In genomic region chr10:25047902-25048301, GRCh38 we compare ENCODE assay signal across 1 cellular context.
TF ChIP-seq lines count a peak whose summit lies in the region.

No MANE protein-coding gene starts in this region.

TF ChIP-seq in K562, 482 proteins besides CTCF, POLR2A, EP300 and RAD21 (continued from another document):
- TF ChIP-seq, protein P1, sequence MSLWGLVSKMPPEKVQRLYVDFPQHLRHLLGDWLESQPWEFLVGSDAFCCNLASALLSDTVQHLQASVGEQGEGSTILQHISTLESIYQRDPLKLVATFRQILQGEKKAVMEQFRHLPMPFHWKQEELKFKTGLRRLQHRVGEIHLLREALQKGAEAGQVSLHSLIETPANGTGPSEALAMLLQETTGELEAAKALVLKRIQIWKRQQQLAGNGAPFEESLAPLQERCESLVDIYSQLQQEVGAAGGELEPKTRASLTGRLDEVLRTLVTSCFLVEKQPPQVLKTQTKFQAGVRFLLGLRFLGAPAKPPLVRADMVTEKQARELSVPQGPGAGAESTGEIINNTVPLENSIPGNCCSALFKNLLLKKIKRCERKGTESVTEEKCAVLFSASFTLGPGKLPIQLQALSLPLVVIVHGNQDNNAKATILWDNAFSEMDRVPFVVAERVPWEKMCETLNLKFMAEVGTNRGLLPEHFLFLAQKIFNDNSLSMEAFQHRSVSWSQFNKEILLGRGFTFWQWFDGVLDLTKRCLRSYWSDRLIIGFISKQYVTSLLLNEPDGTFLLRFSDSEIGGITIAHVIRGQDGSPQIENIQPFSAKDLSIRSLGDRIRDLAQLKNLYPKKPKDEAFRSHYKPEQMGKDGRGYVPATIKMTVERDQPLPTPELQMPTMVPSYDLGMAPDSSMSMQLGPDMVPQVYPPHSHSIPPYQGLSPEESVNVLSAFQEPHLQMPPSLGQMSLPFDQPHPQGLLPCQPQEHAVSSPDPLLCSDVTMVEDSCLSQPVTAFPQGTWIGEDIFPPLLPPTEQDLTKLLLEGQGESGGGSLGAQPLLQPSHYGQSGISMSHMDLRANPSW (CRISPR knock-in tag; IDR thresholded peaks at IDR 0.05): no peak
- TF ChIP-seq BCLAF1 (IDR thresholded peaks at IDR 0.05; ENCODE audit: borderline replicate concordance in 1 of 2, control insufficient read depth in 1 of 2, low read depth in 2 of 2, low read length in 1 of 2) (no peak), CHAMP1 (IDR thresholded peaks at IDR 0.05) (0 out of 2 replicates have a peak, but pooled peaks have one; percentile 33), KDM1A (IDR thresholded peaks at IDR 0.05) (peak; percentile 45 to 51; a peak in 3 of 4 replicates), CBX2 (IDR thresholded peaks at IDR 0.05; ENCODE audit: insufficient read depth, low read length, poor library complexity, severe bottlenecking) (no peak), HDAC1 (IDR thresholded peaks at IDR 0.05) (peak in 1 of 2 experiments; percentile 44; a peak in 1 of 4 replicates), VEZF1 (CRISPR knock-in tag; IDR thresholded peaks at IDR 0.05) (peak; percentile 38; the same call in 1 of the 2 replicates), ID3 (CRISPR knock-in tag; IDR thresholded peaks at IDR 0.05) (no peak), ID3 (tag; IDR thresholded peaks at IDR 0.05) (no peak), SIN3A (IDR thresholded peaks at IDR 0.05; ENCODE audit: borderline replicate concordance in 2 of 2, control insufficient read depth in 1 of 2, low read depth in 2 of 2, low read length in 2 of 2) (no peak), PRPF4 (IDR thresholded peaks at IDR 0.05; ENCODE audit: insufficient read depth, low read depth, low read length, poor library complexity, severe bottlenecking) (no peak), TRIM25 (IDR thresholded peaks at IDR 0.05; ENCODE audit: borderline replicate concordance) (no peak), ATF1 (CRISPR knock-in tag; IDR thresholded peaks at IDR 0.05) (no peak), ATF1 (tag; IDR thresholded peaks at IDR 0.05) (no peak), FOXM1 (IDR thresholded peaks at IDR 0.05; ENCODE audit: low read depth) (peak; percentile 52; the same call in 1 of the 2 replicates), FOXM1 (CRISPR knock-in tag; IDR thresholded peaks at IDR 0.05; ENCODE audit: low read depth) (no peak), ILF3 (IDR thresholded peaks at IDR 0.05; ENCODE audit: borderline replicate concordance) (no peak), SOX6 (IDR thresholded peaks at IDR 0.05) (peak; percentile 79)
- TF ChIP-seq, protein P2, sequence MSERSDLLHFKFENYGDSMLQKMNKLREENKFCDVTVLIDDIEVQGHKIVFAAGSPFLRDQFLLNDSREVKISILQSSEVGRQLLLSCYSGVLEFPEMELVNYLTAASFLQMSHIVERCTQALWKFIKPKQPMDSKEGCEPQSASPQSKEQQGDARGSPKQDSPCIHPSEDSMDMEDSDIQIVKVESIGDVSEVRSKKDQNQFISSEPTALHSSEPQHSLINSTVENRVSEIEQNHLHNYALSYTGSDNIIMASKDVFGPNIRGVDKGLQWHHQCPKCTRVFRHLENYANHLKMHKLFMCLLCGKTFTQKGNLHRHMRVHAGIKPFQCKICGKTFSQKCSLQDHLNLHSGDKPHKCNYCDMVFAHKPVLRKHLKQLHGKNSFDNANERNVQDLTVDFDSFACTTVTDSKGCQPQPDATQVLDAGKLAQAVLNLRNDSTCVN (CRISPR knock-in tag; IDR thresholded peaks at IDR 0.05): no peak
